ENCODE assay signal across 1 cellular context in genomic region chr18:35122586-35123224, GRCh38.
TF ChIP-seq lines count a peak whose summit lies in the region.

No MANE protein-coding gene starts in this region.

TF ChIP-seq in K562, 482 proteins besides CTCF, POLR2A, EP300 and RAD21 (continued from another document):
- TF ChIP-seq LARP7 (IDR thresholded peaks at IDR 0.05), result no peak
